In genomic region chr5:37198066-37198465, GRCh38 we compare ENCODE assay signal across 10 cellular contexts. TPM values are rescaled to one million over a fixed set of nuclear protein-coding genes. Genes with fewer than 3 reads are reported as not detected.
DNase-seq lines count a peak whose midpoint lies in the region; ATAC-seq lines count a peak whose summit lies in the region.
"Had no signal": no experiment of that assay in that cellular context is flagged by ENCODE, and none has a peak within 500 bp of the region (broad histone marks: within the 10 kb centered on the region; RNA-seq: fewer than 3 reads in every experiment).

No MANE protein-coding gene starts in this region.

- H3K4me3 Mint-ChIP-seq in activated naive CD4-positive, alpha-beta T cell treated with anti-CD3 and anti-CD28 coated beads, Interleukin-2, amount 10 ng/mL, durations not matched to agents 7 days and 5 days: peak overlapping the region; percentile 51
- peak overlapping the region; percentile 63 for H3K4me3 Mint-ChIP-seq in activated CD8-positive, alpha-beta T cell treated with anti-CD3 and anti-CD28 coated beads, Interleukin-2, amount 10 ng/mL, durations not matched to agents 7 days and 5 days
- peak overlapping the region; percentile 56 to 63 for H3K4me3 Mint-ChIP-seq in stimulated activated naive CD8-positive, alpha-beta T cell treated with anti-CD3 and anti-CD28 coated beads, Interleukin-15, amount 100 ng/mL, for 72 hours

- H3K27me3 Mint-ChIP-seq in activated naive CD4-positive, alpha-beta T cell treated with anti-CD3 and anti-CD28 coated beads, Interleukin-2, amount 10 ng/mL, durations not matched to agents 7 days and 5 days: no peaks in the 10 kb centered on the region
- H3K27me3 Mint-ChIP-seq in activated CD8-positive, alpha-beta T cell treated with anti-CD3 and anti-CD28 coated beads, Interleukin-2, amount 10 ng/mL, durations not matched to agents 7 days and 5 days (ENCODE audit: low read depth): no peaks in the 10 kb centered on the region
- H3K27me3 Mint-ChIP-seq in stimulated activated naive CD8-positive, alpha-beta T cell treated with anti-CD3 and anti-CD28 coated beads, Interleukin-15, amount 100 ng/mL, for 72 hours: no peaks in the 10 kb centered on the region

- POLR2A ChIA-PET in activated CD8-positive, alpha-beta T cell treated with anti-CD3 and anti-CD28 coated beads, Interleukin-2, amount 10 ng/mL, durations not matched to agents 7 days and 5 days (lab: Charles Lee): interaction anchor here (1.1 to 1.5 kb wide), 3 partner anchors 11 to 173 kb away, joined by 3 to 5 read pairs (median 4); partner anchors contain the start of genes CPLANE1 and NUP155

- H3K9me3 Mint-ChIP-seq in activated naive CD4-positive, alpha-beta T cell treated with anti-CD3 and anti-CD28 coated beads, Interleukin-2, amount 10 ng/mL, durations not matched to agents 7 days and 5 days: no peaks in the 10 kb centered on the region
- H3K9me3 Mint-ChIP-seq in activated CD8-positive, alpha-beta T cell treated with anti-CD3 and anti-CD28 coated beads, Interleukin-2, amount 10 ng/mL, durations not matched to agents 7 days and 5 days (ENCODE audit: insufficient read depth): no peaks in the 10 kb centered on the region
- no peaks in the 10 kb centered on the region for H3K9me3 Mint-ChIP-seq in stimulated activated naive CD8-positive, alpha-beta T cell treated with anti-CD3 and anti-CD28 coated beads, Interleukin-15, amount 100 ng/mL, for 72 hours

- H3K27ac Mint-ChIP-seq in activated naive CD4-positive, alpha-beta T cell treated with anti-CD3 and anti-CD28 coated beads, Interleukin-2, amount 10 ng/mL, durations not matched to agents 7 days and 5 days: peak overlapping the region; percentile 94
- peak overlapping the region; percentile 84 for H3K27ac Mint-ChIP-seq in activated CD8-positive, alpha-beta T cell treated with anti-CD3 and anti-CD28 coated beads, Interleukin-2, amount 10 ng/mL, durations not matched to agents 7 days and 5 days
- H3K27ac Mint-ChIP-seq in stimulated activated naive CD8-positive, alpha-beta T cell treated with anti-CD3 and anti-CD28 coated beads, Interleukin-15, amount 100 ng/mL, for 72 hours: peak overlapping the region; percentile 94 to 95

- H3K36me3 Mint-ChIP-seq in activated naive CD4-positive, alpha-beta T cell treated with anti-CD3 and anti-CD28 coated beads, Interleukin-2, amount 10 ng/mL, durations not matched to agents 7 days and 5 days: peaks cover 21% of the 10 kb centered on the region
- peaks cover 38% of the 10 kb centered on the region for H3K36me3 Mint-ChIP-seq in activated CD8-positive, alpha-beta T cell treated with anti-CD3 and anti-CD28 coated beads, Interleukin-2, amount 10 ng/mL, durations not matched to agents 7 days and 5 days (ENCODE audit: low read depth)

- peaks cover 30% of the 10 kb centered on the region for H3K4me1 Mint-ChIP-seq in activated naive CD4-positive, alpha-beta T cell treated with anti-CD3 and anti-CD28 coated beads, Interleukin-2, amount 10 ng/mL, durations not matched to agents 7 days and 5 days
- H3K4me1 Mint-ChIP-seq in activated CD8-positive, alpha-beta T cell treated with anti-CD3 and anti-CD28 coated beads, Interleukin-2, amount 10 ng/mL, durations not matched to agents 7 days and 5 days (ENCODE audit: low read depth): peaks cover 29% of the 10 kb centered on the region
- peaks cover 21% of the 10 kb centered on the region for H3K4me1 Mint-ChIP-seq in stimulated activated naive CD8-positive, alpha-beta T cell treated with anti-CD3 and anti-CD28 coated beads, Interleukin-15, amount 100 ng/mL, for 72 hours

- DNase-seq in activated naive CD4-positive, alpha-beta T cell treated with anti-CD3 and anti-CD28 coated beads, Interleukin-2, amount 10 ng/mL, durations not matched to agents 7 days and 5 days: no peak
- DNase-seq in activated naive CD4-positive, alpha-beta T cell treated with anti-CD3 and anti-CD28 coated beads, Interleukin-2, amount 50 U/mL, for 16 hours: no peak
- DNase-seq in activated CD8-positive, alpha-beta T cell treated with anti-CD3 and anti-CD28 coated beads, Interleukin-2, amount 10 ng/mL, durations not matched to agents 7 days and 5 days: peak; percentile 33
- DNase-seq in stimulated activated naive CD8-positive, alpha-beta T cell treated with anti-CD3 and anti-CD28 coated beads, Interleukin-15, amount 100 ng/mL, for 72 hours: no peak
- DNase-seq in CD1c-positive myeloid dendritic cell (ENCODE audit: extremely low spot score): no peak
- no peak for DNase-seq in 8988T
- DNase-seq in NCI-H345 (lab: John Stamatoyannopoulos, UW): no peak
- DNase-seq: dorsolateral prefrontal cortex; stimulated activated naive CD4-positive, alpha-beta T cell treated with Interleukin-2 at 50 U/mL for 16 hours had no signal

- CTCF ChIA-PET in activated naive CD4-positive, alpha-beta T cell treated with anti-CD3 and anti-CD28 coated beads, Interleukin-2, amount 10 ng/mL, durations not matched to agents 7 days and 5 days (lab: Charles Lee): interaction anchor here (1.4 kb wide), 1 partner anchor 154 kb away, joined by 4 read pairs; no protein-coding TSS in a partner anchor
- CTCF ChIA-PET in activated CD8-positive, alpha-beta T cell treated with anti-CD3 and anti-CD28 coated beads, Interleukin-2, amount 10 ng/mL, durations not matched to agents 7 days and 5 days (lab: Charles Lee): interaction anchor here (0.7 to 1.2 kb wide), 4 partner anchors 9 to 86 kb away, joined by 3 to 6 read pairs (median 4); no protein-coding TSS in a partner anchor

- peak; percentile 36 for ATAC-seq in HG03064 (IDR thresholded peaks at IDR 0.05; ENCODE audit: low read depth, unreplicated experiment)
- peak; percentile 68 for ATAC-seq in activated CD8-positive, alpha-beta T cell treated with anti-CD3 and anti-CD28 coated beads, Interleukin-2, amount 10 ng/mL, durations not matched to agents 7 days and 5 days
- ATAC-seq in stimulated activated naive CD8-positive, alpha-beta T cell treated with anti-CD3 and anti-CD28 coated beads, Interleukin-15, amount 100 ng/mL, for 72 hours: peak; percentile 63

RNA-seq across cellular contexts. Expression of gene CPLANE1, which starts 51.1 kb away (rescaled TPM):
- 10 to 100 TPM in 1 of 2 experiments, 1 to 10 TPM in 1; 7.2 to 10.5 TPM for total RNA-seq in activated CD8-positive, alpha-beta T cell treated with anti-CD3 and anti-CD28 coated beads, Interleukin-2, amount 10 ng/mL, durations not matched to agents 7 days and 5 days
